In the genomic region with DNA sequence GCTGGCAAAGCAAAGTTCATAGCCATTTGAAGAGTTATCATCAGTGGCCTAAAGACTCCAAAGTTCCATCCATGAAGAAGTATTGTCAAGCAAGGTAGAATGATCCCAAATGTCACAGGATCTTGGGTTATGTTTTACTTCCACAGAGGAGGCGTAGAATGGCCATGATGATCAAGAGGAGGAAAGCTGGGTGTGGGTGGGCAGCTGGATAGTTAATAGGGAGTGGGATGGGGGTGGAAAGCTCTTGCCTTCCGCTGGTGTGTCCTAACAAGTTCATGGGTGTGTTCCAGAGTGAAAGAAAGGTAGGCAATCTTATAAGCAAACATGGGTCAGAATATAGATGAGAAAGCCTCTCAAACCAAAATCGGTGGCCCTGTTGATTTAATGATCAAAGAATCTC, we compare ENCODE assay signal across 24 cellular contexts. TPM values are rescaled to one million over a fixed set of nuclear protein-coding genes. Genes with fewer than 3 reads are reported as not detected.
A peak's percentile ranks its signal among the peaks of the same experiment; 100 is the strongest.
DNase-seq lines count a peak whose midpoint lies in the region; ATAC-seq and TF ChIP-seq lines count a peak whose summit lies in the region.
"Had no signal": no experiment of that assay in that cellular context is flagged by ENCODE, and none has a peak within 500 bp of the region (broad histone marks: within the 10 kb centered on the region; RNA-seq: fewer than 3 reads in every experiment).

No MANE protein-coding gene starts in this region.

- intact Hi-C loops in IMR-90 (cut with micrococcal nuclease) (no loop called here), ascending aorta (cut with DNase I) (no loop called here)

- in situ Hi-C loops in IMR-90 (cut with MboI; ENCODE audit: low sequenced_read_pairs), result no loop called here

- POLR2A ChIA-PET in IMR-90 (lab: Charles Lee; ENCODE audit: unreplicated experiment) (no interaction called here), RWPE1 (lab: Yijun Ruan, JAX; ENCODE audit: low non-redundant PET) (no interaction called here)

- no peak for TF ChIP-seq RAD21 in IMR-90 (IDR thresholded peaks at IDR 0.05; ENCODE audit: low read length)

- no peaks in the 10 kb centered on the region for H3K27me3 Mint-ChIP-seq in GM23338 (ENCODE audit: insufficient read depth, low read depth, poor library complexity)
- H3K27me3 Mint-ChIP-seq: CD4-positive, CD25-positive, alpha-beta regulatory T cell; effector memory CD8-positive, alpha-beta T cell had no signal

- 0 out of 3 replicates have a peak overlapping the region, but pooled peaks have one; percentile 57 for H2BK15ac ChIP-seq in IMR-90 (ENCODE audit: low read depth, low read length)

- no peak overlapping the region for H3K27ac Mint-ChIP-seq in GM23338
- H3K27ac Mint-ChIP-seq: effector memory CD8-positive, alpha-beta T cell; T-helper 2 cell treated with Interferon-gamma antibody and Interleukin-4, amounts not matched to agents 5 μg/mL and 100 μg/mL, for 36 hours had no signal

- no peaks in the 10 kb centered on the region for H3F3A ChIP-seq in GM23338 (replicated peaks; ENCODE audit: low read depth)

- H3K56ac ChIP-seq in IMR-90 (ENCODE audit: extremely low read depth, insufficient read depth, low read length), result no peak overlapping the region

- H3K9me2 ChIP-seq in GM23338 (ENCODE audit: insufficient read depth), result no peaks in the 10 kb centered on the region
- H3K9me2 ChIP-seq: SK-N-SH had no signal

- H3K18ac ChIP-seq in IMR-90 (ENCODE audit: low read depth, low read length), result no peak overlapping the region

- H3K14ac ChIP-seq in IMR-90 (replicated peaks; ENCODE audit: low read depth, low read length), result no peak overlapping the region

- H3K27ac ChIP-seq in GM23338 (ENCODE audit: low read depth), result 0 out of 2 replicates have a peak overlapping the region, but pooled peaks have one; percentile 50
- no peak overlapping the region for H3K27ac ChIP-seq in IMR-90 (ENCODE audit: insufficient read depth, low read length)
- H3K27ac ChIP-seq in gastroesophageal sphincter, result peak overlapping the region in 3 of 4 donors; percentile 49 to 75 (median 65)
- peak overlapping the region; percentile 83 for H3K27ac ChIP-seq in subcutaneous abdominal adipose tissue (ENCODE audit: low read depth, low read length)
- H3K27ac ChIP-seq in ascending aorta, result no peak overlapping the region
- H3K27ac ChIP-seq in RWPE1, result no peak overlapping the region
- H3K27ac ChIP-seq: testis had no signal

- H3K36me3 ChIP-seq in GM23338 (ENCODE audit: insufficient read depth) (peaks cover 4% of the 10 kb centered on the region; the same call in 1 of the 2 replicates), IMR-90 (ENCODE audit: control insufficient read depth, insufficient read depth, low read length) (peaks cover 1% of the 10 kb centered on the region), gastroesophageal sphincter (peaks cover 4 to 30% of the 10 kb centered on the region in 2 donors), subcutaneous abdominal adipose tissue (ENCODE audit: control insufficient read depth in 5 of 5, insufficient read depth in 5 of 5, low read length in 5 of 5) (peaks cover 0 to 19% (median 9%) of the 10 kb centered on the region in 5 donors), ascending aorta (peaks cover 12 to 19% of the 10 kb centered on the region in 2 donors)
- H3K36me3 ChIP-seq: pancreas had no signal

- peak overlapping the region; percentile 23; the same call in 1 of the 2 replicates for H4K91ac ChIP-seq in IMR-90 (ENCODE audit: insufficient read depth, low read depth, low read length)

- no peaks in the 10 kb centered on the region for H3K79me2 ChIP-seq in GM23338 (replicated peaks; ENCODE audit: insufficient read depth)

- H3K4me3 ChIP-seq in GM23338 (no peak overlapping the region), IMR-90 (ENCODE audit: insufficient read depth, low read depth, low read length) (no peak overlapping the region), gastroesophageal sphincter (no peak overlapping the region), subcutaneous abdominal adipose tissue (ENCODE audit: low read depth in 1 of 5, low read length in 5 of 5) (no peak overlapping the region), ascending aorta (no peak overlapping the region)
- H3K4me3 ChIP-seq: pancreas, skin epidermis, testis had no signal

- H2AFZ ChIP-seq in GM23338 (no peak overlapping the region), IMR-90 (replicated peaks; ENCODE audit: low read length, poor library complexity) (no peak overlapping the region)

- no peak overlapping the region for H2BK5ac ChIP-seq in IMR-90 (ENCODE audit: low read depth, low read length, poor library complexity, severe bottlenecking)

- 0 out of 4 replicates have a peak, but pooled peaks cover 0 to 3% of the 10 kb centered on the region in 2 experiments for H3K79me1 ChIP-seq in IMR-90 (ENCODE audit: low read depth in 1 of 2, low read length in 2 of 2)

- H2BK120ac ChIP-seq in IMR-90 (ENCODE audit: low read depth, low read length), result no peak overlapping the region

- no TSS peak for BruUV-seq in IMR-90 (replicated peaks; lab: Mats Ljungman, UMichigan)

- H3K4me1 Mint-ChIP-seq in GM23338, result no peaks in the 10 kb centered on the region

- no peaks in the 10 kb centered on the region for H3K9me3 Mint-ChIP-seq in GM23338
- H3K9me3 Mint-ChIP-seq: CD4-positive, CD25-positive, alpha-beta regulatory T cell; effector memory CD8-positive, alpha-beta T cell; nephron; T-helper 2 cell treated with Interferon-gamma antibody and Interleukin-4, amounts not matched to agents 5 μg/mL and 100 μg/mL, for 36 hours had no signal

- H4K8ac ChIP-seq in IMR-90 (ENCODE audit: low read depth in 2 of 2, low read length in 2 of 2), result no peak overlapping the region

- no peak overlapping the region for H3K23ac ChIP-seq in IMR-90 (ENCODE audit: low read depth, low read length)

- TF ChIP-seq POLR2A in IMR-90 (IDR thresholded peaks at IDR 0.05; ENCODE audit: low read depth, low read length) (no peak), gastroesophageal sphincter (IDR thresholded peaks at IDR 0.05) (no peak)

- H3K9ac ChIP-seq in IMR-90 (ENCODE audit: low read depth, low read length), result no peak overlapping the region
- no peak overlapping the region for H3K9ac ChIP-seq in subcutaneous abdominal adipose tissue (ENCODE audit: low read length in 5 of 5)
- H3K9ac ChIP-seq: SK-N-SH had no signal

- ATAC-seq in GM23338 (no peak), IMR-90 (ENCODE audit: low read depth) (no peak), gastroesophageal sphincter (no peak)
- ATAC-seq: effector memory CD8-positive, alpha-beta T cell; esophagus mucosa; pancreas had no signal

- peaks cover 15% of the 10 kb centered on the region; the same call in 2 of the 3 replicates for H3K36me3 Mint-ChIP-seq in GM23338 (ENCODE audit: low read depth)

- peak overlapping the region; percentile 89; the same call in 1 of the 2 replicates for H2BK20ac ChIP-seq in IMR-90 (ENCODE audit: low read depth, low read length)

- CTCF ChIA-PET in IMR-90 (lab: Yijun Ruan, JAX), result no interaction called here
- CTCF ChIA-PET in RWPE1 (lab: Yijun Ruan, JAX), result interaction anchor here (0.6 kb wide), 1 partner anchor 1452 kb away, joined by 3 read pairs; no protein-coding TSS in a partner anchor

- no peak overlapping the region for H2AK5ac ChIP-seq in IMR-90 (ENCODE audit: low read depth, low read length)

- no peaks in the 10 kb centered on the region for H3K4me1 ChIP-seq in GM23338 (ENCODE audit: insufficient read depth)
- H3K4me1 ChIP-seq in IMR-90 (ENCODE audit: control insufficient read depth, insufficient read depth, low read length), result peaks cover 8% of the 10 kb centered on the region
- H3K4me1 ChIP-seq in gastroesophageal sphincter, result peaks cover 0 to 6% (median 0%) of the 10 kb centered on the region in 3 donors
- peaks cover 4 to 26% (median 18%) of the 10 kb centered on the region in 5 donors for H3K4me1 ChIP-seq in subcutaneous abdominal adipose tissue (ENCODE audit: control insufficient read depth in 5 of 5, insufficient read depth in 5 of 5, low read length in 5 of 5)
- no peaks in the 10 kb centered on the region for H3K4me1 ChIP-seq in ascending aorta
- H3K4me1 ChIP-seq: testis had no signal

- no peak for TF ChIP-seq EP300 in gastroesophageal sphincter (IDR thresholded peaks at IDR 0.05)

- DNase-seq in GM23338 (ENCODE audit: low spot score), result no peak
- no peak for DNase-seq in IMR-90
- no peak for DNase-seq in ascending aorta (ENCODE audit: low spot score in 2 of 2)
- DNase-seq in central memory CD4-positive, alpha-beta T cell, result no peak
- no peak for DNase-seq in RWPE1 (ENCODE audit: low spot score)
- DNase-seq: CD4-positive, CD25-positive, alpha-beta regulatory T cell; effector memory CD8-positive, alpha-beta T cell; H7; midbrain; NCI-H1092; NCI-H2029; NCI-H2227 treated with DMSO at 0.1 percent for 48 hours; NCI-H69; pancreas; SK-N-SH; stimulated activated CD4-positive, alpha-beta T cell treated with anti-CD3 and anti-CD28 coated beads, Interleukin-1b, Interleukin-23, amount 100 ng/mL, for 48 hours; testis; WERI-Rb-1 had no signal

- H3K4me2 ChIP-seq in GM23338, result no peak overlapping the region
- H3K4me2 ChIP-seq in IMR-90 (ENCODE audit: low read depth, low read length), result no peak overlapping the region
- H3K4me2 ChIP-seq: SK-N-SH had no signal

- H3K9me1 ChIP-seq in IMR-90 (ENCODE audit: insufficient read depth, low read length), result peaks cover 3% of the 10 kb centered on the region; the same call in 1 of the 2 replicates

- 0 out of 2 replicates have a peak overlapping the region, but pooled peaks have one; percentile 23 for H4K5ac ChIP-seq in IMR-90 (ENCODE audit: low read depth, low read length)

- dilution Hi-C loops in IMR-90 (cut with HindIII; ENCODE audit: low sequenced_read_pairs, unreplicated experiment), result no loop called here

- no peaks in the 10 kb centered on the region for H3K9me3 ChIP-seq in IMR-90 (ENCODE audit: control insufficient read depth, insufficient read depth, low read length)
- H3K9me3 ChIP-seq in gastroesophageal sphincter, result no peaks in the 10 kb centered on the region
- H3K9me3 ChIP-seq in subcutaneous abdominal adipose tissue (ENCODE audit: control insufficient read depth in 5 of 5, low read length in 5 of 5), result no peaks in the 10 kb centered on the region
- H3K9me3 ChIP-seq in ascending aorta, result no peaks in the 10 kb centered on the region
- H3K9me3 ChIP-seq: pancreas, SK-N-SH, testis had no signal

- WGBS in IMR-90 (ENCODE audit: extremely low coverage in 2 of 2, insufficient read length in 1 of 2), 2 experiments, result 83% methylated on average over 1 of the region's 3 CpGs; no CpG with 5 or more reads in 1 of the 2 experiments
- WGBS in gastroesophageal sphincter (ENCODE audit: low coverage in 1 of 2), 2 donors, result 92 to 100% methylated on average over 3 of the region's 3 CpGs

- H3K4me3 Mint-ChIP-seq in GM23338, result no peak overlapping the region
- H3K4me3 Mint-ChIP-seq: CD4-positive, CD25-positive, alpha-beta regulatory T cell; effector memory CD8-positive, alpha-beta T cell; nephron; T-helper 2 cell treated with Interferon-gamma antibody and Interleukin-4, amounts not matched to agents 5 μg/mL and 100 μg/mL, for 36 hours had no signal

- H4K20me1 ChIP-seq in GM23338 (replicated peaks; ENCODE audit: insufficient read depth) (no peaks in the 10 kb centered on the region; the same call in 1 of the 2 replicates), IMR-90 (ENCODE audit: insufficient read depth, low read length) (no peaks in the 10 kb centered on the region)

- TF ChIP-seq CTCF in GM23338 (conservative IDR thresholded peaks at IDR 0.05; ENCODE audit: low read depth in 2 of 2) (no peak), IMR-90 (conservative IDR thresholded peaks at IDR 0.05; ENCODE audit: low read depth, low read length) (no peak), gastroesophageal sphincter (IDR thresholded peaks at IDR 0.05) (no peak), ascending aorta (IDR thresholded peaks at IDR 0.05) (no peak), RWPE1 (conservative IDR thresholded peaks at IDR 0.05; ENCODE audit: low read depth) (no peak)

- H2AK9ac ChIP-seq in IMR-90 (replicated peaks; ENCODE audit: low read depth, low read length, poor library complexity), result no peak overlapping the region

- peak overlapping the region; percentile 25; the same call in 1 of the 2 replicates for H3K4ac ChIP-seq in IMR-90 (ENCODE audit: low read depth, low read length)

- H3K27me3 ChIP-seq in GM23338 (ENCODE audit: insufficient read depth) (no peaks in the 10 kb centered on the region), IMR-90 (ENCODE audit: control insufficient read depth, insufficient read depth, low read length) (no peaks in the 10 kb centered on the region), gastroesophageal sphincter (no peaks in the 10 kb centered on the region), subcutaneous abdominal adipose tissue (ENCODE audit: control insufficient read depth in 5 of 5, insufficient read depth in 4 of 5, low read length in 5 of 5) (no peaks in the 10 kb centered on the region), ascending aorta (no peaks in the 10 kb centered on the region)
- H3K27me3 ChIP-seq: pancreas, testis had no signal

RNA-seq across cellular contexts. Expression of a gene that starts 38.4 kb away (rescaled TPM):
- total RNA-seq in GM23338 (2014; rRNA removed; shearing (Covaris generic)), result 28.9 and 31.3 TPM in 2 replicates
- polyA plus RNA-seq in GM23338 (2016; fragmentation: Nextera tagmentation; extraction: Ambion mirVana) (22.4 and 24.3 TPM in 2 replicates), IMR-90 (2012; rRNA removed) (31.1 and 32.4 TPM in 2 replicates)
- total RNA-seq in IMR-90 (2012; rRNA removed) (11.1 and 16.1 TPM in 2 replicates), gastroesophageal sphincter (10 to 100 TPM in 3 of 4 donors, 1 to 10 TPM in 1; 5.4 to 11.8 (median 10.8) TPM), ascending aorta (41.5 TPM)
- polyA plus RNA-seq in IMR-90 (2012; cell fraction: cytosol; rRNA removed), result 18.5 and 21.3 TPM in 2 replicates
- 9.5 and 16.5 TPM in 2 replicates for polyA plus RNA-seq in IMR-90 (2012; cell fraction: nucleus; rRNA removed; ENCODE audit: low replicate concordance)

Comparison
In these comparisons a context has a peak if more than half of its experiments do, and no peak if none do; other contexts are left out.
1. H3K27ac ChIP-seq: peak in GM23338 (single experiment), gastroesophageal sphincter (3 of 4) and subcutaneous abdominal adipose tissue (single experiment); none in IMR-90 (single experiment), ascending aorta (0 of 2) and RWPE1 (single experiment).